Comparison of ENCODE assay signal across 1 cellular context in the genomic region with DNA sequence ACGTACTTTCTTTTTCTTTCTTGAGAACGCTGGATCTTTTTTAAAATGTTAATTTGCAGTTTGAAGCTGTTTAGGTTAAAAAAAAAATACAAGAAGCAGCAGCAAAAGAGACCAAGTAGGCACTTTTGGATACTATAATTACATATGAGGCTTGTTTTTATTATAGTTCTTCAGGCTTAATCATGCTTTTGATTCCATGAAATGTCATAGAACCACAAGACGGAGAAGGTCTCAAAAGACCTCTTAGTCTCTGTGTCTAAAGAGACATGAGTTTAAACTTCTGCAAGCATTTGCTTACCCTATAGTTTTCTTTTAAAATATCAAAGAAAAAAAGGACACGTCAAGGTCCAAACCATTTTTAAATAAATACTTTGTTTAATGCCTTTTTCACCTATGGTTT.
TF ChIP-seq lines count a peak whose summit lies in the region.

No MANE protein-coding gene starts in this region.

TF ChIP-seq in SK-N-SH treated with all-trans-retinoic acid at 6 μM for 48 hours, 23 proteins besides CTCF, POLR2A, EP300 and RAD21 (continued from another document):
- TF ChIP-seq, protein P1, sequence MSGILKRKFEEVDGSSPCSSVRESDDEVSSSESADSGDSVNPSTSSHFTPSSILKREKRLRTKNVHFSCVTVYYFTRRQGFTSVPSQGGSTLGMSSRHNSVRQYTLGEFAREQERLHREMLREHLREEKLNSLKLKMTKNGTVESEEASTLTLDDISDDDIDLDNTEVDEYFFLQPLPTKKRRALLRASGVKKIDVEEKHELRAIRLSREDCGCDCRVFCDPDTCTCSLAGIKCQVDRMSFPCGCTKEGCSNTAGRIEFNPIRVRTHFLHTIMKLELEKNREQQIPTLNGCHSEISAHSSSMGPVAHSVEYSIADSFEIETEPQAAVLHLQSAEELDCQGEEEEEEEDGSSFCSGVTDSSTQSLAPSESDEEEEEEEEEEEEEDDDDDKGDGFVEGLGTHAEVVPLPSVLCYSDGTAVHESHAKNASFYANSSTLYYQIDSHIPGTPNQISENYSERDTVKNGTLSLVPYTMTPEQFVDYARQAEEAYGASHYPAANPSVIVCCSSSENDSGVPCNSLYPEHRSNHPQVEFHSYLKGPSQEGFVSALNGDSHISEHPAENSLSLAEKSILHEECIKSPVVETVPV (CRISPR knock-in tag; IDR thresholded peaks at IDR 0.05), result no peak
- TF ChIP-seq CREB5 (CRISPR knock-in tag; IDR thresholded peaks at IDR 0.05; ENCODE audit: low read depth), result no peak
- TF ChIP-seq ESRRG (CRISPR knock-in tag; IDR thresholded peaks at IDR 0.05), result no peak
- no peak for TF ChIP-seq ZNF565 (CRISPR knock-in tag; conservative IDR thresholded peaks at IDR 0.05; ENCODE audit: low read depth)
- TF ChIP-seq ARNTL (CRISPR knock-in tag; IDR thresholded peaks at IDR 0.05; ENCODE audit: borderline replicate concordance, low read depth), result no peak
